8 cellular contexts compared by ENCODE assay signal in genomic region chr22:21947040-21948014, GRCh38. TPM values are rescaled to one million over a fixed set of nuclear protein-coding genes. Genes with fewer than 3 reads are reported as not detected.
A peak's percentile ranks its signal among the peaks of the same experiment; 100 is the strongest.
DNase-seq lines count a peak whose midpoint lies in the region; ATAC-seq and TF ChIP-seq lines count a peak whose summit lies in the region.

No MANE protein-coding gene starts in this region.

- CTCF ChIA-PET in Calu3 (lab: Charles Lee), result no interaction called here

- peaks cover 76 to 85% (median 80%) of the 10 kb centered on the region in 3 donors for H3K4me1 ChIP-seq in skeletal muscle tissue (ENCODE audit: control insufficient read depth in 3 of 3, insufficient read depth in 3 of 3, low read length in 3 of 3)

- peak overlapping the region in 1 of 3 donors; percentile 40 for H3K9ac ChIP-seq in skeletal muscle tissue (ENCODE audit: low read depth in 1 of 3, low read length in 3 of 3)

- H3K4me1 Mint-ChIP-seq in Calu3 (ENCODE audit: low read depth, unreplicated experiment), result peaks cover 17% of the 10 kb centered on the region

- ATAC-seq in HG03175 (IDR thresholded peaks at IDR 0.05; ENCODE audit: unreplicated experiment), result no peak
- no peak for ATAC-seq in GM21390 (IDR thresholded peaks at IDR 0.05; ENCODE audit: unreplicated experiment)

- BruUV-seq in Calu3 (replicated peaks; lab: Mats Ljungman, UMichigan), result no TSS peak

- H3K9me3 ChIP-seq in skeletal muscle tissue (ENCODE audit: control insufficient read depth in 3 of 3, low read length in 3 of 3), result no peaks in the 10 kb centered on the region

- no peak overlapping the region for H3K27ac Mint-ChIP-seq in Calu3 (ENCODE audit: unreplicated experiment)

- no peaks in the 10 kb centered on the region for H3K9me3 Mint-ChIP-seq in Calu3 (ENCODE audit: low read depth, unreplicated experiment)

- H3K27me3 ChIP-seq in skeletal muscle tissue (ENCODE audit: control insufficient read depth in 3 of 3, insufficient read depth in 3 of 3, low read length in 3 of 3), result no peaks in the 10 kb centered on the region

- DNase-seq in GM03348 (ENCODE audit: low spot score) (peak; percentile 67), RKO (ENCODE audit: low spot score) (peak; percentile 56), fibroblast of gingiva (ENCODE audit: low read depth) (peak; percentile 24), DMS153 (lab: John Stamatoyannopoulos, UW) (no peak), Calu3 (no peak)

- H3K36me3 ChIP-seq in skeletal muscle tissue (ENCODE audit: control insufficient read depth in 3 of 3, insufficient read depth in 3 of 3, low read length in 3 of 3), result peaks cover 9 to 19% (median 12%) of the 10 kb centered on the region in 3 donors

- H3K27me3 Mint-ChIP-seq in Calu3 (ENCODE audit: unreplicated experiment), result no peaks in the 10 kb centered on the region

- no peak overlapping the region for H3K4me3 Mint-ChIP-seq in Calu3 (ENCODE audit: low read depth, unreplicated experiment)

- intact Hi-C loops in Calu3 (cut with micrococcal nuclease; ENCODE audit: unreplicated experiment), result no loop called here

- peaks cover 26% of the 10 kb centered on the region for H3K36me3 Mint-ChIP-seq in Calu3 (ENCODE audit: insufficient read depth, unreplicated experiment)

- H3K4me3 ChIP-seq in skeletal muscle tissue (ENCODE audit: low read length in 3 of 3), result no peak overlapping the region

- no peak for TF ChIP-seq CTCF in Calu3 (IDR thresholded peaks at IDR 0.05; ENCODE audit: unreplicated experiment)

- peak overlapping the region; percentile 45 for H3K27ac ChIP-seq in skeletal muscle tissue (ENCODE audit: low read depth, low read length)

RNA-seq across cellular contexts. Expression of gene PPM1F, which starts 5.3 kb away (rescaled TPM):
- total RNA-seq in skeletal muscle tissue, result 38.6 TPM
- total RNA-seq in Calu3 (2022), result 19.0 and 19.8 TPM in 2 replicates

RNA-seq across cellular contexts. Expression of gene TOP3B, which starts 35.3 kb away (rescaled TPM):
- 14.1 TPM for total RNA-seq in skeletal muscle tissue
- total RNA-seq in Calu3 (2022), result 45.1 and 48.0 TPM in 2 replicates

Comparison
In these comparisons a context has a peak if more than half of its experiments do, and no peak if none do; other contexts are left out.
1. DNase-seq: peak in GM03348 (single experiment), RKO (single experiment) and fibroblast of gingiva (single experiment); none in DMS153 (single experiment) and Calu3 (single experiment).